8 cellular contexts compared by ENCODE assay signal in the genomic region with DNA sequence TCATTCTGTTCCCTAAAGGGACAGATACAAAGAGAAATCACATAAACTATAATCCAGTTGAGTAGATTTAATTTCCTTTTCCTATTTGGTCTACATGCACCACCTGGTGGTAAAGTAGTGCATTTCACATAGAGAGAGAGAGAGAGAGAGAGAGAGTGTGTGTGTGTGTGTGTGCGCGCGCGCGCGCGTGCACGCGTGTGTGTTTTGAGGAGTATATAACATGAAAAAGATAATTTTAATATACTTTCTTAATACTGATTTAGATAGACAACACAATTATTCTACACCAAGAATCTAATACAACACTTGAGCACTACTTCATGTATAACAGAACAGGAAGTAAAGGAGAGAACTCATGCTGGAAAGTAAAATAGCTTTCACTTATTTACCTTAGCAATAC. TPM values are rescaled to one million over a fixed set of nuclear protein-coding genes. Genes with fewer than 3 reads are reported as not detected.
DNase-seq lines count a peak whose midpoint lies in the region; ATAC-seq and TF ChIP-seq lines count a peak whose summit lies in the region.

No MANE protein-coding gene starts in this region.

- H3K4me1 Mint-ChIP-seq in activated CD8-positive, alpha-beta T cell treated with anti-CD3 and anti-CD28 coated beads, Interleukin-2, amount 10 ng/mL, durations not matched to agents 7 days and 5 days (ENCODE audit: low read depth) = peaks cover 3% of the 10 kb centered on the region

- POLR2A ChIA-PET in activated CD8-positive, alpha-beta T cell treated with anti-CD3 and anti-CD28 coated beads, Interleukin-2, amount 10 ng/mL, durations not matched to agents 7 days and 5 days (lab: Charles Lee) = interaction anchor here (1.5 kb wide), 1 partner anchor 186 kb away, joined by 4 read pairs; no protein-coding TSS in a partner anchor

- CTCF ChIA-PET in activated CD8-positive, alpha-beta T cell treated with anti-CD3 and anti-CD28 coated beads, Interleukin-2, amount 10 ng/mL, durations not matched to agents 7 days and 5 days (lab: Charles Lee) = interaction anchor here (0.6 to 4.5 kb wide), 32 partner anchors 11 to 1063 kb away, joined by 3 to 96 read pairs (median 4); a partner anchor contains a TSS

- H3K27me3 Mint-ChIP-seq in activated CD8-positive, alpha-beta T cell treated with anti-CD3 and anti-CD28 coated beads, Interleukin-2, amount 10 ng/mL, durations not matched to agents 7 days and 5 days (ENCODE audit: low read depth) = peaks cover 4% of the 10 kb centered on the region

- peak overlapping the region; percentile 32 for H3K27ac Mint-ChIP-seq in activated CD8-positive, alpha-beta T cell treated with anti-CD3 and anti-CD28 coated beads, Interleukin-2, amount 10 ng/mL, durations not matched to agents 7 days and 5 days

- H3K36me3 Mint-ChIP-seq in activated CD8-positive, alpha-beta T cell treated with anti-CD3 and anti-CD28 coated beads, Interleukin-2, amount 10 ng/mL, durations not matched to agents 7 days and 5 days (ENCODE audit: low read depth) = no peaks in the 10 kb centered on the region

- H3K4me3 ChIP-seq in fibroblast of villous mesenchyme (ENCODE audit: low read depth, low read length) = no peak overlapping the region

- TF ChIP-seq CTCF in fibroblast of villous mesenchyme (IDR thresholded peaks at IDR 0.05; ENCODE audit: insufficient read depth, low read depth, low read length) (peak; percentile 79), omental fat pad (IDR thresholded peaks at IDR 0.05) (peak in 2 of 3 donors; percentile 22 to 81)

- DNase-seq in CD1c-positive myeloid dendritic cell (ENCODE audit: extremely low spot score) (peak; percentile 62), NCI-H2227 treated with DMSO at 0.1 percent for 48 hours (lab: John Stamatoyannopoulos, UW) (peak; percentile 27), fibroblast of villous mesenchyme (ENCODE audit: low read depth) (peak; percentile 77), omental fat pad (ENCODE audit: low spot score) (no peak), epidermal melanocyte (ENCODE audit: insufficient read length, low spot score) (no peak), GF-D8 (lab: John Stamatoyannopoulos, UW) (no peak)
- peak; percentile 48 for DNase-seq in activated CD8-positive, alpha-beta T cell treated with anti-CD3 and anti-CD28 coated beads, Interleukin-2, amount 10 ng/mL, durations not matched to agents 7 days and 5 days

- no peak overlapping the region for H3K4me3 Mint-ChIP-seq in activated CD8-positive, alpha-beta T cell treated with anti-CD3 and anti-CD28 coated beads, Interleukin-2, amount 10 ng/mL, durations not matched to agents 7 days and 5 days

- H3K9me3 Mint-ChIP-seq in activated CD8-positive, alpha-beta T cell treated with anti-CD3 and anti-CD28 coated beads, Interleukin-2, amount 10 ng/mL, durations not matched to agents 7 days and 5 days (ENCODE audit: insufficient read depth) = no peaks in the 10 kb centered on the region

- ATAC-seq in GM19025 (IDR thresholded peaks at IDR 0.05; ENCODE audit: low read depth, unreplicated experiment) = peak; percentile 58
- no peak for ATAC-seq in activated CD8-positive, alpha-beta T cell treated with anti-CD3 and anti-CD28 coated beads, Interleukin-2, amount 10 ng/mL, durations not matched to agents 7 days and 5 days
- ATAC-seq in omental fat pad (ENCODE audit: low FRiP score) = no peak

RNA-seq across cellular contexts. Expression of a gene that starts 1.1 kb away (rescaled TPM):
- under 1 TPM in 1 of 2 experiments, not detected in 1; 0.11 TPM for total RNA-seq in activated CD8-positive, alpha-beta T cell treated with anti-CD3 and anti-CD28 coated beads, Interleukin-2, amount 10 ng/mL, durations not matched to agents 7 days and 5 days
- total RNA-seq in fibroblast of villous mesenchyme (75.7 and 369 TPM in 2 replicates), omental fat pad (100 to 1,000 TPM in 2 of 4 donors, 10 to 100 TPM in 2; 77.1 to 127 (median 102) TPM)

Comparison
In these comparisons a context has a peak if more than half of its experiments do, and no peak if none do; other contexts are left out.
1. DNase-seq: peak in CD1c-positive myeloid dendritic cell (single experiment), NCI-H2227 treated with DMSO at 0.1 percent for 48 hours (single experiment), activated CD8-positive, alpha-beta T cell treated with anti-CD3 and anti-CD28 coated beads, Interleukin-2, amount 10 ng/mL, durations not matched to agents 7 days and 5 days (single experiment) and fibroblast of villous mesenchyme (single experiment); none in omental fat pad (single experiment), epidermal melanocyte (single experiment) and GF-D8 (single experiment).
2. RNA of a gene that starts 1.1 kb away (total RNA-seq): 75.7 to 369 TPM in fibroblast of villous mesenchyme and 77.1 to 127 TPM in omental fat pad; 0.11 TPM in activated CD8-positive, alpha-beta T cell treated with anti-CD3 and anti-CD28 coated beads, Interleukin-2, amount 10 ng/mL, durations not matched to agents 7 days and 5 days; every median in the first group is over 10 times any median in the second.